In the genomic region with DNA sequence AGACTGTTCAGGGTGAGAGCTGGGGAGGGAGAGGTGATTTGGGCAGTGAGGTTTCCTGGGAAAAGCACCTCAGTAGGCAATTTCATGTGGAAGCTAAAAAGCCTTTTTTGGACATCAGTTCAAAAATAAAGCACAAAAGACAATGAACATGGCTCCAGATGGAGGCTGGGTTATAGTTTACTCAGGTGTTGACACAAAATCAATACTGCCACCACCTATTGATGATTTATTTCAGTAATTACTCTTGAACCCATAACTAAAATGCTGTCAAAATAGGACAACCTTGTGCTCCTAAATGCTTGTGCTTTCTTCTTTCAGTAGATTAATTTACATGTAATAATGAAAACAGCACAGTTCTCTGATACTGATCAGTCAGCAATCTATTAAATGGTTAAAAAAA, we compare ENCODE assay signal across 24 cellular contexts.
"Had no signal": no experiment of that assay in that cellular context is flagged by ENCODE, and none has a peak within 500 bp of the region (broad histone marks: within the 10 kb centered on the region; RNA-seq: fewer than 3 reads in every experiment).

No MANE protein-coding gene starts in this region.

- H3K9me3 ChIP-seq: adrenal gland, ascending aorta, suprapubic skin had no signal

- H3K36me3 ChIP-seq: adrenal gland, ascending aorta, esophagus muscularis mucosa, lower lobe of right lung, stomach, suprapubic skin, tibial nerve had no signal

- ATAC-seq: activated T-cell treated with anti-CD3 and anti-CD28 coated beads, Interleukin-2, amount 50 U/mL, for 4 hours; left lobe of liver; lower lobe of right lung; sciatic nerve; stimulated activated memory B cell treated with anti-CD40 and anti-IgM and Interleukin-4, amounts not matched to agents 10 μg/mL and 1 μg/mL and 100 μg/mL, for 72 hours had no signal

- H3K27ac ChIP-seq: adrenal gland, ascending aorta, esophagus muscularis mucosa, hepatocyte, lower lobe of right lung, stomach, suprapubic skin, tibial nerve had no signal

- H3K27me3 ChIP-seq: adrenal gland, ascending aorta, esophagus muscularis mucosa, hepatocyte, stomach, suprapubic skin, tibial nerve had no signal

- H3K4me3 ChIP-seq: adrenal gland, ascending aorta, esophagus muscularis mucosa, hepatocyte, lower lobe of right lung, stomach, suprapubic skin, tibial nerve had no signal

- DNase-seq: activated CD4-positive, alpha-beta T cell treated with anti-CD3 and anti-CD28 coated beads for 1 hour; activated CD8-positive, alpha-beta memory T cell treated with anti-CD3 and anti-CD28 coated beads, Interleukin-2, amount 50 U/mL, for 48 hours; activated naive CD4-positive, alpha-beta T cell; activated T-cell treated with anti-CD3 and anti-CD28 coated beads, Interleukin-2, amount 50 U/mL, for 4 hours; adrenal gland; central memory CD4-positive, alpha-beta T cell; dermis blood vessel endothelial cell; effector CD8-positive, alpha-beta T cell; glutamatergic neuron; immature natural killer cell; lower lobe of right lung; mesendoderm; naive B cell; occipital lobe; small intestine; stomach had no signal
